Comparison of ENCODE assay signal across 8 cellular contexts in the genomic region with DNA sequence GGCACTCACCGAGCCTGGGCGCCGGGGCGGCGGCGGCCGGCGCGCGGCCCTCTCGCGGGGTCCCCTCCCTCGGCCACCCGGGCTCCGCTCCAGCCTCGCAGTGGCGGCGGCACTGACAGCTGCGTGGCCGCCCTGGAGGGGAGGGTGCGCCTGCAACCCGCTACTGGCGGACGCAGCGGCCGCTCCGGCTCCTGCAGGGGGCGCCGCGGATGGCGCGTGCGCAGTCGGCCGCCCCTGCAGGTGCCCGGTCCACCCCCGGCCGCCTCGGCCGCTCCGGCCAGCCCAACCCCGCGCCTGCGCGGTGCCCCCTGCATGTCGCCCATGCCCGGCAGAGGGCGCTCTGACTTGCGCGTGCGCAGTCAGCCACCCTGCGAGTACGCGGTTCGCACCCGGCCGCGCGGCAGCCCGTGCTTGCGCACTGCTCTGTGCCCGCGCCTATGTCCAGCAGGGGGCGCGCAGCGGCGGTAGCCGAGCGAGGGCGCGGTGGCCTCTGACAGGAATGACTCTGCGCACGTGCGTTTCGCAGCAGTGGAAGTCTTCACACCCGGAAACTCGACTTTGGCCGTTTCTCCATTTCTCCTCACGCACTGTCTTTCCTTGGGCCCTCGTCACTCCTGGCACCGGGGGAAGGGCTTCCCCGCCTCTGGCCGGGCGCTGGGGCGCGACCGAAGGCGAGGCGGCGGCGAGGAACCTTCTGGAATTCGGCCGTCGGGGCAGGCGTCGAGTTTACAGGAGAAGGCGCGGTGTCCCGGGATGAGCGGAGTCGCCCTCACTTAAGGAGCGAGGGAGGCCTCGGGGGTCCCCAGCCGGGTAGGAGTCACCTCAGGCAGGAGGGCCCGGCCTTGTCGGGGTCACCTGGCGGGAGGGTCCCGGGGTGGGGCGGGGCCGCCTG. TPM values are rescaled to one million over a fixed set of nuclear protein-coding genes. Genes with fewer than 3 reads are reported as not detected.
DNase-seq lines count a peak whose midpoint lies in the region; ATAC-seq and TF ChIP-seq lines count a peak whose summit lies in the region.

A gene (minus strand): TSS at position 165 of the 892 bp plus-strand sequence. CDS start 14,262 bp downstream, outside the sequence.

- POLR2A ChIA-PET in activated CD4-positive, alpha-beta T cell treated with anti-CD3 and anti-CD28 coated beads for 36 hours (lab: Charles Lee): interaction anchor here (0.8 kb wide), 1 partner anchor 119 kb away, joined by 4 read pairs; a partner anchor contains a TSS

- no peaks in the 10 kb centered on the region for H3K27me3 ChIP-seq in BE2C
- H3K27me3 ChIP-seq in colonic mucosa: peaks cover 5% of the 10 kb centered on the region
- no peaks in the 10 kb centered on the region for H3K27me3 ChIP-seq in layer of hippocampus (ENCODE audit: control insufficient read depth, insufficient read depth, low read length)

- H3K36me3 ChIP-seq in BE2C (peaks cover 7% of the 10 kb centered on the region), colonic mucosa (no peaks in the 10 kb centered on the region)

- peaks cover 7% of the 10 kb centered on the region for H3K27me3 Mint-ChIP-seq in activated CD4-positive, alpha-beta T cell treated with anti-CD3 and anti-CD28 coated beads for 36 hours

- no peaks in the 10 kb centered on the region for H3K36me3 Mint-ChIP-seq in activated CD4-positive, alpha-beta T cell treated with anti-CD3 and anti-CD28 coated beads for 36 hours (ENCODE audit: low read depth)

- H3K4me1 Mint-ChIP-seq in activated CD4-positive, alpha-beta T cell treated with anti-CD3 and anti-CD28 coated beads for 36 hours: peaks cover 13% of the 10 kb centered on the region

- H3K9ac ChIP-seq in colonic mucosa (ENCODE audit: low read depth in 2 of 2, low read length in 2 of 2): peak within 1 kb of the TSS; percentile 37 to 62

- peak; percentile 96 for DNase-seq in BE2C
- peak; percentile 91 for DNase-seq in NCI-H460 (ENCODE audit: extremely low read depth, low read depth)
- peak; percentile 97 for DNase-seq in activated CD4-positive, alpha-beta T cell treated with anti-CD3 and anti-CD28 coated beads for 36 hours
- peak; percentile 95 for DNase-seq in colonic mucosa
- DNase-seq in stimulated activated CD4-positive, alpha-beta T cell treated with anti-CD3 and anti-CD28 coated beads, Interleukin-1b, Interleukin-23, amount 100 ng/mL, for 4 hours (ENCODE audit: low read depth in 2 of 2): peak; percentile 93 to 94

- no peaks in the 10 kb centered on the region for H3K9me3 Mint-ChIP-seq in activated CD4-positive, alpha-beta T cell treated with anti-CD3 and anti-CD28 coated beads for 36 hours (ENCODE audit: low read depth)

- no peak within 1 kb of the TSS for H3K27ac ChIP-seq in colonic mucosa
- H3K27ac ChIP-seq in layer of hippocampus (ENCODE audit: low read depth, low read length): peak within 1 kb of the TSS; percentile 84

- H3K4me3 ChIP-seq in BE2C (ENCODE audit: low read depth, low read length): peak within 1 kb of the TSS; percentile 82
- peak within 1 kb of the TSS; percentile 70 for H3K4me3 ChIP-seq in colonic mucosa

- TF ChIP-seq CTCF in BE2C (IDR thresholded peaks at IDR 0.05; ENCODE audit: low read depth, low read length) (peak; percentile 92), colonic mucosa (IDR thresholded peaks at IDR 0.05) (peak; percentile 99)

- H3K4me1 ChIP-seq in BE2C (no peaks in the 10 kb centered on the region), colonic mucosa (peaks cover 4% of the 10 kb centered on the region)

- TF ChIP-seq POLR2A in GM19193 (IDR thresholded peaks at IDR 0.05; ENCODE audit: extremely low read depth, insufficient read depth, insufficient read length): peak; percentile 46

- peak within 1 kb of the TSS; percentile 82 for H3K4me3 Mint-ChIP-seq in activated CD4-positive, alpha-beta T cell treated with anti-CD3 and anti-CD28 coated beads for 36 hours

- H3K9me3 ChIP-seq in BE2C: no peaks in the 10 kb centered on the region
- H3K9me3 ChIP-seq in colonic mucosa: no peaks in the 10 kb centered on the region

- ATAC-seq in HG03432 (IDR thresholded peaks at IDR 0.05; ENCODE audit: unreplicated experiment): peak; percentile 81
- ATAC-seq in activated CD4-positive, alpha-beta T cell treated with anti-CD3 and anti-CD28 coated beads for 36 hours: peak; percentile 92

- peak within 1 kb of the TSS; percentile 21 for H3K27ac Mint-ChIP-seq in activated CD4-positive, alpha-beta T cell treated with anti-CD3 and anti-CD28 coated beads for 36 hours

- intact Hi-C loops in activated CD4-positive, alpha-beta T cell treated with anti-CD3 and anti-CD28 coated beads for 36 hours (cut with DNase I, micrococcal nuclease): loop anchor here (1.0 to 2.0 kb wide), 20 partner anchors 72 to 730 kb away; a partner anchor contains a TSS
- intact Hi-C loops in colonic mucosa (cut with DNase I): loop anchor here (5.0 kb wide), 1 partner anchor 86 kb away; a partner anchor contains a TSS

- CTCF ChIA-PET in activated CD4-positive, alpha-beta T cell treated with anti-CD3 and anti-CD28 coated beads for 36 hours (lab: Charles Lee): interaction anchor here (0.7 kb wide), 1 partner anchor 88 kb away, joined by 3 read pairs; no protein-coding TSS in a partner anchor

RNA-seq across cellular contexts. Expression of the gene that starts here (rescaled TPM):
- polyA plus RNA-seq in BE2C (2012; ENCODE audit: insufficient read depth, insufficient read length, low read depth): 40.4 TPM
- 11.7 and 12.2 TPM in 2 replicates for total RNA-seq in NCI-H460 (2014; rRNA removed; shearing (Covaris generic))
- 4.4 and 9.4 TPM in 2 replicates for polyA plus RNA-seq in NCI-H460 (2014; cell fraction: nucleus; rRNA removed)
- total RNA-seq in activated CD4-positive, alpha-beta T cell treated with anti-CD3 and anti-CD28 coated beads for 36 hours: 1 to 10 TPM; 6.0 to 7.2 TPM
- total RNA-seq in colonic mucosa: 1 to 10 TPM; 1.3 to 4.6 TPM
